8 cellular contexts compared by ENCODE assay signal in the genomic region with DNA sequence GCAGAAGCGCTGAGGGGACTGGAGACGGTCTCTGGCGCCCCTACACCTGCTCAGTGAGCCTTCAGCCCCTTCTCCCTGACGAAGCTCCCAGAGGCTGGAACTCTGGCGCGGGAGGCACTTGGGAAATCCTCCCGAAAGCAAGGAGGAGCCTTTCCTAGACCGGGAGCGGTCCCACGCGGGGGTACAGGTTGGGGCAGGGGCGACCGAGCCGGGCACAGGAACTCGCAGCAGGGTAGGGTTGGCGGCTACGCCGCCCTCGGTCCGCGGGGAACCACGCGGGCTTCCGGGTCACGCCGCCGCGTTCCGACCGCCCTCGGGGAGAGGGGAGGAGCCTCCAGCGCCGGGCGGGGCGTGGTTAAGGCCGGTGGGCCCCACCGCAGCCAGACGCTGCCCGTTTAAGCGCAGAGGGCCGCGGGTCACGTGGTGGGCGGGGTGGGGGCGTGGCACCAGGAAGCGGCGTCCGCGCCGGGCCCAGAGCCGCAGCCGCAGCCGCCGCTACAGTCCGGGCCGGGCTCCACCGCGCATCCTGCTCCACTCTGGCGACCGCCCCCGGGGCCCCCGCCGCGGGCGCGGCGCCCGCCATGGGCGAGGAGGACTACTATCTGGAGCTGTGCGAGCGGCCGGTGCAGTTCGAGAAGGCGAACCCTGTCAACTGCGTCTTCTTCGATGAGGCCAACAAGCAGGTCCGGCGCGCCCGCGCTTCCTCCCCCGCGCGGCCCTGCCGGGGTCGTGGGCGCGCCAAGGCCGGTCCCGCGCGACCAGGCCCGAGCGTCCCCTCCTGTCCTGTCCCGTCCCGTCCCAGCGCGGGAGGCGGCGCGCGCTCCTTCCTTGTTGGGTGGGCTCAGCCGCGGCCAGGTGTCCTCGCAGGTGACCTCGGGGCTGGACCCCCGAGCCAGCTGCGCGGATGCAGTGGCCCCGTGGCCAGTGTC. TPM values are rescaled to one million over a fixed set of nuclear protein-coding genes. Genes with fewer than 3 reads are reported as not detected.
DNase-seq lines count a peak whose midpoint lies in the region; ATAC-seq and TF ChIP-seq lines count a peak whose summit lies in the region.

A gene (plus strand): TSS at position 474 of the 929 bp plus-strand sequence. CDS start 108 bp downstream, at position 582.

- DNase-seq in CD1c-positive myeloid dendritic cell (ENCODE audit: extremely low spot score), result peak; percentile 98
- peak; percentile 78 for DNase-seq in NCI-H748 treated with DMSO at 0.1 percent for 48 hours (lab: John Stamatoyannopoulos, UW)
- peak; percentile 99 for DNase-seq in activated CD4-positive, alpha-beta T cell treated with anti-CD3 and anti-CD28 coated beads, Interleukin-2, amount 50 U/mL, for 48 hours
- peak; percentile 83 to 96 for DNase-seq in dermis microvascular lymphatic vessel endothelial cell (ENCODE audit: low read depth in 2 of 2)
- peak; percentile 97 to 98 (median 98) for DNase-seq in right lobe of liver
- peak; percentile 98 for DNase-seq in stimulated activated CD4-positive, alpha-beta T cell treated with anti-CD3 and anti-CD28 coated beads, Interleukin-4, amount 100 ng/mL, for 24 hours

- no peaks in the 10 kb centered on the region for H3K9me3 ChIP-seq in right lobe of liver

- ATAC-seq in GM19351 (IDR thresholded peaks at IDR 0.05; ENCODE audit: unreplicated experiment) (peak; percentile 80), HG03520 (IDR thresholded peaks at IDR 0.05; ENCODE audit: unreplicated experiment) (peak; percentile 75), right lobe of liver (peak; percentile 93 to 98 (median 96))

- TF ChIP-seq POLR2A in right lobe of liver (IDR thresholded peaks at IDR 0.05), result peak; percentile 90

- no peaks in the 10 kb centered on the region for H3K27me3 ChIP-seq in right lobe of liver

- WGBS in right lobe of liver (ENCODE audit: insufficient coverage, low coverage, low lambda C conversion rate, missing lambda C conversion rate), result 0% methylated on average over 9 of the region's 110 CpGs

- H3K4me3 ChIP-seq in right lobe of liver, result peak within 1 kb of the TSS; percentile 89 to 93 (median 91)

- peak within 1 kb of the TSS; percentile 72 to 94 (median 88) for H3K27ac ChIP-seq in right lobe of liver

- peaks cover 0 to 20% (median 0%) of the 10 kb centered on the region in 4 donors for H3K36me3 ChIP-seq in right lobe of liver

- TF ChIP-seq CTCF in right lobe of liver (IDR thresholded peaks at IDR 0.05), result peak in 3 of 4 donors; percentile 4 to 24 (median 4)

- peaks cover 0 to 30% (median 9%) of the 10 kb centered on the region in 4 donors for H3K4me1 ChIP-seq in right lobe of liver

- intact Hi-C loops in right lobe of liver (cut with DNase I), result no loop called here

RNA-seq across cellular contexts. Expression of the gene that starts here (rescaled TPM):
- total RNA-seq in dermis microvascular lymphatic vessel endothelial cell (20.3 and 25.2 TPM in 2 replicates), right lobe of liver (10 to 100 TPM; 16.8 to 24.5 (median 21.9) TPM)

Comparison
In these comparisons a context has a peak if more than half of its experiments do, and no peak if none do; other contexts are left out.
1. Peak in every context shown above with its lines: DNase-seq, ATAC-seq, H3K4me3 ChIP-seq and H3K27ac ChIP-seq.